ENCODE assay signal across 1 cellular context in the genomic region with DNA sequence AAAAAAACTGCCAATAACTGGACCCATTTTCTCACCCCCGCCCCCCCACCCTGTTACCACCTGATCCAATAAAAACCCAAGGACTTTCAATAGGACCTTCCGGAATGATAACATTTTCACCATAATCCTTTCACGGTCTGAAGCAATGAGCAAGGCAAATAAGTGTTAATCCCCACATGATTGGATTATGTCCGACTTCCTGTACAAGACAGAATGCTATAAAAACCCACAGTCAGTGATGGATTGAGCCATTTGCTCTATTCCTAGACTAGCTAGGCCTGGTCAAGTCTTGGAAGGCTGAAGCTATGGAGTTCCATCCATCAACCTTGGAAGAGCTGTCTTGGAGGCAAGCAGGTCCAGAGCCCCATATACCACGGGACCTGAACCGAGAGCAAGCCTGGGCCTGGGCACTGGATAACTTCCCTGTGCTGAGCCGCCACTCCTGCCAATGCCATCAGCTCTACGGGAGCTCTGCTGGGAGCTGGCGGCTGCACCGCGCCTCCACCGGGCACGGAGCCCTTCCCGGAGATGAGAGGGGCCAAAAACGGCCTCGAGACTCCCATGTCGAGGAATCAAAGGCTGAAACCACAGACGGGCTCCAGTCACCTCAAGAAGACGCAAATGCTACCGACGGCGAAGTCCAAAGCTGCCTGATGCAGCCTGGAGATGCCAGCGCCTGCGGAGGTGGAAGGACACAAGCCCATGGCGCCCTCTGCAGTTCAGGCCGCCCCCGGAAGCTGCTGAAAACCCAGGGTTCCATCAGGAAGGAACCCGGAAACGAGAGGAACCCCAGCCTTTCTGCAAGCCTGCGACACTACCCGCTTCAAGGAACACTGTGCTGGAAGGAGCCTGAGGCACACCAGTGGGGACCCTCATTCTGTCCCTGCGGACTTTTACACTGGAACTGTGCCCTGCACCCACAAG.
TF ChIP-seq lines count a peak whose summit lies in the region.

No MANE protein-coding gene starts in this region.

TF ChIP-seq in SK-N-SH treated with all-trans-retinoic acid at 6 μM for 48 hours, 23 proteins besides CTCF, POLR2A, EP300 and RAD21 (continued from another document):
- TF ChIP-seq ZFP3 (CRISPR knock-in tag; IDR thresholded peaks at IDR 0.05) (no peak), SNAI2 (CRISPR knock-in tag; IDR thresholded peaks at IDR 0.05) (no peak)
